23 cellular contexts compared by ENCODE assay signal in the genomic region with DNA sequence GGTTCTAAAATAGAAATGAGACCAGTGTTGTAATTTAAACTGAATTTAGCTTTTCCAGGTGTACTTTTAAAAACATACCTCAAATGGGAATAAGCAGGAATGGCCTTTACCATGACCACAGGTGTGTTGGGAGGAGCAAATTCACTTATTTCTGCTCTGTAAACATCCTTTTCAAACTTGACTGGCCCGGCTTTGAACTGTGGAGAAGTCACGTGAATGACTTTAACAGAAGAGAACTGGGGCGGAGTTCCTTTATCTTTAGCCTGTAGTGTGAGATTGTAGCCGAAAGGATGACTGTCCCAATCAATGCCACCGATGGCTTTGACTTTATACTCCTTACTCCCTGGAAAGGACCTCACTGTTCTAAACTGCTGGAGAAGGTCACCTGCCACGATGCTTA. TPM values are rescaled to one million over a fixed set of nuclear protein-coding genes. Genes with fewer than 3 reads are reported as not detected.
A peak's percentile ranks its signal among the peaks of the same experiment; 100 is the strongest.
DNase-seq lines count a peak whose midpoint lies in the region; ATAC-seq, FAIRE-seq and TF ChIP-seq lines count a peak whose summit lies in the region.
"Had no signal": no experiment of that assay in that cellular context is flagged by ENCODE, and none has a peak within 500 bp of the region (broad histone marks: within the 10 kb centered on the region; RNA-seq: fewer than 3 reads in every experiment).

No MANE protein-coding gene starts in this region.

- no peak overlapping the region for H3K4me3 ChIP-seq in HCT116 (replicated peaks in 1 of 2; ENCODE audit: low read depth in 1 of 2, low read length in 2 of 2)
- no peak overlapping the region for H3K4me3 ChIP-seq in IMR-90 (ENCODE audit: insufficient read depth, low read depth, low read length)
- H3K4me3 ChIP-seq in mucosa of descending colon: no peak overlapping the region
- H3K4me3 ChIP-seq in transverse colon: no peak overlapping the region
- no peak overlapping the region for H3K4me3 ChIP-seq in small intestine (ENCODE audit: low read depth in 1 of 2, low read length in 2 of 2)
- H3K4me3 ChIP-seq: GM23338 had no signal

- H3K4me1 ChIP-seq in HCT116 (ENCODE audit: control insufficient read depth in 1 of 2, insufficient read depth in 2 of 2, low read length in 2 of 2): peaks cover 11 to 25% of the 10 kb centered on the region in 2 experiments
- H3K4me1 ChIP-seq in IMR-90 (ENCODE audit: control insufficient read depth, insufficient read depth, low read length): peaks cover 19% of the 10 kb centered on the region
- peaks cover 29% of the 10 kb centered on the region for H3K4me1 ChIP-seq in mucosa of descending colon (ENCODE audit: low read depth)
- peaks cover 9 to 67% (median 40%) of the 10 kb centered on the region in 4 donors for H3K4me1 ChIP-seq in transverse colon
- H3K4me1 ChIP-seq in small intestine (ENCODE audit: control insufficient read depth in 2 of 2, insufficient read depth in 1 of 2, low read depth in 1 of 2, low read length in 1 of 2): peaks cover 0 to 5% of the 10 kb centered on the region in 2 donors
- H3K4me1 ChIP-seq: BE2C had no signal

- no peak overlapping the region for H2BK120ac ChIP-seq in IMR-90 (ENCODE audit: low read depth, low read length)

- ATAC-seq in HCT116: no peak
- ATAC-seq in IMR-90 (ENCODE audit: low read depth): no peak
- peak; percentile 71 for ATAC-seq in mucosa of descending colon
- no peak for ATAC-seq in GM19395 (IDR thresholded peaks at IDR 0.05; ENCODE audit: unreplicated experiment)
- ATAC-seq: GM23338 had no signal

- H3K9me3 ChIP-seq in HCT116 (ENCODE audit: control insufficient read depth in 1 of 2, insufficient read depth in 1 of 2, low read depth in 1 of 2, low read length in 2 of 2) (no peaks in the 10 kb centered on the region), IMR-90 (ENCODE audit: control insufficient read depth, insufficient read depth, low read length) (0 out of 2 replicates have a peak, but pooled peaks cover 2% of the 10 kb centered on the region), mucosa of descending colon (no peaks in the 10 kb centered on the region), transverse colon (no peaks in the 10 kb centered on the region), small intestine (ENCODE audit: control insufficient read depth, low read depth) (no peaks in the 10 kb centered on the region)
- H3K9me3 ChIP-seq: BE2C, Caco-2 had no signal

- TF ChIP-seq POLR2A in HCT116 (IDR thresholded peaks at IDR 0.05; ENCODE audit: borderline replicate concordance, extremely low read depth, insufficient read depth, insufficient read length) (no peak), IMR-90 (IDR thresholded peaks at IDR 0.05; ENCODE audit: low read depth, low read length) (no peak), transverse colon (IDR thresholded peaks at IDR 0.05) (no peak)

- RAD21 ChIA-PET in HCT116 (lab: Charles Lee; ENCODE audit: low non-redundant PET in 1 of 2, low total read pairs in 2 of 2, uncharacterized antibody in 2 of 2, unreplicated experiment in 2 of 2): no interaction called here

- POLR2A ChIA-PET in HCT116 (lab: Charles Lee): no interaction called here
- POLR2A ChIA-PET in IMR-90 (lab: Charles Lee; ENCODE audit: unreplicated experiment): no interaction called here

- no peak for FAIRE-seq in small intestine (lab: Jason Lieb, UNC)
- FAIRE-seq: A204.1, D721Med, GM12892, GM18507, H54 had no signal

- H3K27me3 ChIP-seq in HCT116 (ENCODE audit: insufficient read depth, low read length) (no peaks in the 10 kb centered on the region), IMR-90 (ENCODE audit: control insufficient read depth, insufficient read depth, low read length) (no peaks in the 10 kb centered on the region), transverse colon (no peaks in the 10 kb centered on the region), small intestine (ENCODE audit: control insufficient read depth in 2 of 2, insufficient read depth in 2 of 2, low read length in 2 of 2) (no peaks in the 10 kb centered on the region)

- peak overlapping the region; percentile 39 for H2AK9ac ChIP-seq in IMR-90 (replicated peaks; ENCODE audit: low read depth, low read length, poor library complexity)

- TF ChIP-seq RAD21 in HCT116 (IDR thresholded peaks at IDR 0.05; ENCODE audit: low read depth) (no peak), IMR-90 (IDR thresholded peaks at IDR 0.05; ENCODE audit: low read length) (no peak)

- no peak overlapping the region for H3K18ac ChIP-seq in IMR-90 (ENCODE audit: low read depth, low read length)

- BruUV-seq in HCT116 (replicated peaks; lab: Mats Ljungman, UMichigan): no TSS peak
- BruUV-seq in IMR-90 (replicated peaks; lab: Mats Ljungman, UMichigan): no TSS peak

- H3K23ac ChIP-seq in IMR-90 (ENCODE audit: low read depth, low read length): no peak overlapping the region

- H2AFZ ChIP-seq in HCT116 (ENCODE audit: low read depth, low read length, poor library complexity, severe bottlenecking): no peak overlapping the region
- H2AFZ ChIP-seq in IMR-90 (replicated peaks; ENCODE audit: low read length, poor library complexity): no peak overlapping the region
- H2AFZ ChIP-seq: GM23338 had no signal

- H3K56ac ChIP-seq in IMR-90 (ENCODE audit: extremely low read depth, insufficient read depth, low read length): no peak overlapping the region

- CTCF ChIA-PET in HCT116 (lab: Charles Lee): no interaction called here
- CTCF ChIA-PET in IMR-90 (lab: Yijun Ruan, JAX): no interaction called here

- H4K20me1 ChIP-seq in HCT116 (ENCODE audit: insufficient read depth): peaks cover 98% of the 10 kb centered on the region
- H4K20me1 ChIP-seq in IMR-90 (ENCODE audit: insufficient read depth, low read length): peaks cover 93% of the 10 kb centered on the region

- H3K79me2 ChIP-seq in HCT116 (ENCODE audit: insufficient read depth, low read length): peaks cover 100% of the 10 kb centered on the region

- H3K9me2 ChIP-seq in HCT116 (ENCODE audit: insufficient read depth): no peaks in the 10 kb centered on the region

- H3K4me2 ChIP-seq in HCT116 (ENCODE audit: low read length) (no peak overlapping the region), IMR-90 (ENCODE audit: low read depth, low read length) (no peak overlapping the region)
- H3K4me2 ChIP-seq: GM23338 had no signal

- dilution Hi-C loops in IMR-90 (cut with HindIII; ENCODE audit: low sequenced_read_pairs, unreplicated experiment): no loop called here

- no peak overlapping the region for H4K5ac ChIP-seq in IMR-90 (ENCODE audit: low read depth, low read length)

- H2AK5ac ChIP-seq in IMR-90 (ENCODE audit: low read depth, low read length): no peak overlapping the region

- H3K36me3 ChIP-seq in HCT116 (ENCODE audit: control insufficient read depth in 1 of 2, insufficient read depth in 2 of 2, low read length in 2 of 2) (peaks cover 62 to 67% of the 10 kb centered on the region in 2 experiments), IMR-90 (ENCODE audit: control insufficient read depth, insufficient read depth, low read length) (peaks cover 50% of the 10 kb centered on the region), mucosa of descending colon (ENCODE audit: low read depth) (no peaks in the 10 kb centered on the region), transverse colon (no peaks in the 10 kb centered on the region), small intestine (ENCODE audit: control insufficient read depth in 2 of 2, insufficient read depth in 2 of 2, low read length in 2 of 2) (peaks cover 8 to 18% of the 10 kb centered on the region in 2 donors)
- H3K36me3 ChIP-seq: BE2C had no signal

- no peak overlapping the region for H4K91ac ChIP-seq in IMR-90 (ENCODE audit: insufficient read depth, low read depth, low read length)

- H3K9ac ChIP-seq in HCT116 (ENCODE audit: low read length): no peak overlapping the region
- no peak overlapping the region for H3K9ac ChIP-seq in IMR-90 (ENCODE audit: low read depth, low read length)

- no peak overlapping the region for H3K14ac ChIP-seq in IMR-90 (replicated peaks; ENCODE audit: low read depth, low read length)

- in situ Hi-C loops in IMR-90 (cut with MboI; ENCODE audit: low sequenced_read_pairs) (no loop called here), transverse colon (cut with MboI; ENCODE audit: low pct_ligation_motif_present in 1 of 4, low pct_unique_long_range_greater_than_20kb in 1 of 4, low sequenced_read_pairs in 3 of 4) (no loop called here)

- TF ChIP-seq CTCF in HCT116 (IDR thresholded peaks at IDR 0.05 in 2 of 3, conservative IDR thresholded peaks at IDR 0.05 in 1 of 3; ENCODE audit: borderline replicate concordance in 1 of 3, insufficient read depth in 1 of 3, low read depth in 2 of 3, low read length in 2 of 3): no peak
- no peak for TF ChIP-seq CTCF in IMR-90 (conservative IDR thresholded peaks at IDR 0.05; ENCODE audit: low read depth, low read length)
- no peak for TF ChIP-seq CTCF in mucosa of descending colon (IDR thresholded peaks at IDR 0.05)
- TF ChIP-seq CTCF in transverse colon (IDR thresholded peaks at IDR 0.05): no peak

- no peak for TF ChIP-seq EP300 in transverse colon (IDR thresholded peaks at IDR 0.05; ENCODE audit: low read depth)

- H2BK15ac ChIP-seq in IMR-90 (ENCODE audit: low read depth, low read length): no peak overlapping the region

- WGBS in IMR-90 (ENCODE audit: extremely low coverage in 2 of 2, insufficient read length in 1 of 2), 2 experiments: 100% methylated on average over 2 of the region's 6 CpGs; no CpG with 5 or more reads in 1 of the 2 experiments
- 55 to 57% methylated on average over 2 to 6 of the region's 6 CpGs for WGBS in transverse colon (ENCODE audit: low coverage in 1 of 2), 2 donors
- 41 to 72% (median 47%) methylated on average over 6 of the region's 6 CpGs for WGBS in small intestine, 3 donors

- H3K27ac ChIP-seq in HCT116 (ENCODE audit: low read depth, low read length) (no peak overlapping the region), IMR-90 (ENCODE audit: insufficient read depth, low read length) (no peak overlapping the region), transverse colon (peak overlapping the region; percentile 41 to 81 (median 74)), small intestine (ENCODE audit: low read depth in 1 of 2, low read length in 1 of 2) (no peak overlapping the region)
- H3K27ac ChIP-seq: C4-2B, HL-60 had no signal

- DNase-seq in HCT116 (ENCODE audit: low read depth, low spot score): no peak
- no peak for DNase-seq in IMR-90
- DNase-seq in mucosa of descending colon: peak in 1 of 3 donors; percentile 66
- DNase-seq in transverse colon: no peak
- DNase-seq in small intestine: no peak
- DNase-seq: ACHN; BE2C; Caco-2; CD4-positive, alpha-beta T cell; DMS153; DMS79; GDM1; HCEC 1CT; HFFc6 had no signal

- no peak overlapping the region for H4K8ac ChIP-seq in IMR-90 (ENCODE audit: low read depth in 2 of 2, low read length in 2 of 2)

- intact Hi-C loops in HCT116 (cut with micrococcal nuclease): no loop called here
- intact Hi-C loops in IMR-90 (cut with micrococcal nuclease): no loop called here
- intact Hi-C loops in mucosa of descending colon (cut with DNase I, micrococcal nuclease): loop anchor here in 1 of 2 donors (10.0 kb wide), 1 partner anchor 54 kb away; no protein-coding TSS in a partner anchor
- intact Hi-C loops in transverse colon (cut with DNase I; ENCODE audit: low total_unique reads): no loop called here

- no peak overlapping the region for H2BK20ac ChIP-seq in IMR-90 (ENCODE audit: low read depth, low read length)

- no peak overlapping the region for H3K4ac ChIP-seq in IMR-90 (ENCODE audit: low read depth, low read length)

- peaks cover 15 to 64% of the 10 kb centered on the region in 2 experiments; a peak in 3 of 4 replicates for H3K79me1 ChIP-seq in IMR-90 (ENCODE audit: low read depth in 1 of 2, low read length in 2 of 2)

- no peak overlapping the region for H2BK5ac ChIP-seq in IMR-90 (ENCODE audit: low read depth, low read length, poor library complexity, severe bottlenecking)

- H3K9me1 ChIP-seq in IMR-90 (ENCODE audit: insufficient read depth, low read length): peaks cover 50% of the 10 kb centered on the region

RNA-seq across cellular contexts. Expression of gene FAT1, which starts 15.1 kb away (rescaled TPM):
- 676 TPM for total RNA-seq in HCT116 (2021; ENCODE audit: unreplicated experiment)
- 458 and 528 TPM in 2 replicates for polyA plus RNA-seq in HCT116 (2012)
- total RNA-seq in IMR-90 (2012; rRNA removed): 464 and 519 TPM in 2 replicates
- 156 and 171 TPM in 2 replicates for polyA plus RNA-seq in IMR-90 (2012; rRNA removed)
- 126 and 202 TPM in 2 replicates for polyA plus RNA-seq in IMR-90 (2012; cell fraction: cytosol; rRNA removed)
- polyA plus RNA-seq in IMR-90 (2012; cell fraction: nucleus; rRNA removed; ENCODE audit: low replicate concordance): 206 and 325 TPM in 2 replicates
- 100 to 1,000 TPM; 241 to 337 (median 259) TPM for total RNA-seq in mucosa of descending colon
- total RNA-seq in transverse colon: 100 to 1,000 TPM; 321 to 477 (median 380) TPM
- polyA plus RNA-seq in small intestine: 10 to 100 TPM; 62.4 to 99.3 (median 67.8) TPM

Comparison
In these comparisons a context has a peak if more than half of its experiments do, and no peak if none do; other contexts are left out.
1. H3K27ac ChIP-seq: peak in transverse colon (4 of 4); none in HCT116 (single experiment), IMR-90 (single experiment) and small intestine (0 of 2).